Comparison of ENCODE assay signal across 1 cellular context in the genomic region with DNA sequence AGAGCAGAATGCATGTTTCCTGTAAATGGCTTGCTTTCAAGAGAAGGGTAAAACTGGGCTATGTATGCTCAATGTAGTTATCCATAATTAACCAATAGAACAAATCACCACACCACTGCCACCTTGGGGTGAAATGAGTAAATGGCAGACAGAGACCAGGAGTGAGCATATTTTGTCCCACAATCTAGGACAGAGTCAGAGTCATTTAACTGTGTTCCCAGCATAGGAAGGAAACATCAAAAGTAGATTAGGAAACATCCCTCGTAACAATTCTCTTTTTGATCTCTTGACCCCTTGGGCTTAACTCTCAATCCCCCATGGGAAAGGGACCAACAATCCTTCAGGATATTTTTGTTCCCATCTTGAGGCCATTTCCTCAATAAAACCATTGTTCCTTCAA.
TF ChIP-seq lines count a peak whose summit lies in the region.

No MANE protein-coding gene starts in this region.

TF ChIP-seq in K562, 482 proteins besides CTCF, POLR2A, EP300 and RAD21 (continued from another document):
- TF ChIP-seq, protein P1, sequence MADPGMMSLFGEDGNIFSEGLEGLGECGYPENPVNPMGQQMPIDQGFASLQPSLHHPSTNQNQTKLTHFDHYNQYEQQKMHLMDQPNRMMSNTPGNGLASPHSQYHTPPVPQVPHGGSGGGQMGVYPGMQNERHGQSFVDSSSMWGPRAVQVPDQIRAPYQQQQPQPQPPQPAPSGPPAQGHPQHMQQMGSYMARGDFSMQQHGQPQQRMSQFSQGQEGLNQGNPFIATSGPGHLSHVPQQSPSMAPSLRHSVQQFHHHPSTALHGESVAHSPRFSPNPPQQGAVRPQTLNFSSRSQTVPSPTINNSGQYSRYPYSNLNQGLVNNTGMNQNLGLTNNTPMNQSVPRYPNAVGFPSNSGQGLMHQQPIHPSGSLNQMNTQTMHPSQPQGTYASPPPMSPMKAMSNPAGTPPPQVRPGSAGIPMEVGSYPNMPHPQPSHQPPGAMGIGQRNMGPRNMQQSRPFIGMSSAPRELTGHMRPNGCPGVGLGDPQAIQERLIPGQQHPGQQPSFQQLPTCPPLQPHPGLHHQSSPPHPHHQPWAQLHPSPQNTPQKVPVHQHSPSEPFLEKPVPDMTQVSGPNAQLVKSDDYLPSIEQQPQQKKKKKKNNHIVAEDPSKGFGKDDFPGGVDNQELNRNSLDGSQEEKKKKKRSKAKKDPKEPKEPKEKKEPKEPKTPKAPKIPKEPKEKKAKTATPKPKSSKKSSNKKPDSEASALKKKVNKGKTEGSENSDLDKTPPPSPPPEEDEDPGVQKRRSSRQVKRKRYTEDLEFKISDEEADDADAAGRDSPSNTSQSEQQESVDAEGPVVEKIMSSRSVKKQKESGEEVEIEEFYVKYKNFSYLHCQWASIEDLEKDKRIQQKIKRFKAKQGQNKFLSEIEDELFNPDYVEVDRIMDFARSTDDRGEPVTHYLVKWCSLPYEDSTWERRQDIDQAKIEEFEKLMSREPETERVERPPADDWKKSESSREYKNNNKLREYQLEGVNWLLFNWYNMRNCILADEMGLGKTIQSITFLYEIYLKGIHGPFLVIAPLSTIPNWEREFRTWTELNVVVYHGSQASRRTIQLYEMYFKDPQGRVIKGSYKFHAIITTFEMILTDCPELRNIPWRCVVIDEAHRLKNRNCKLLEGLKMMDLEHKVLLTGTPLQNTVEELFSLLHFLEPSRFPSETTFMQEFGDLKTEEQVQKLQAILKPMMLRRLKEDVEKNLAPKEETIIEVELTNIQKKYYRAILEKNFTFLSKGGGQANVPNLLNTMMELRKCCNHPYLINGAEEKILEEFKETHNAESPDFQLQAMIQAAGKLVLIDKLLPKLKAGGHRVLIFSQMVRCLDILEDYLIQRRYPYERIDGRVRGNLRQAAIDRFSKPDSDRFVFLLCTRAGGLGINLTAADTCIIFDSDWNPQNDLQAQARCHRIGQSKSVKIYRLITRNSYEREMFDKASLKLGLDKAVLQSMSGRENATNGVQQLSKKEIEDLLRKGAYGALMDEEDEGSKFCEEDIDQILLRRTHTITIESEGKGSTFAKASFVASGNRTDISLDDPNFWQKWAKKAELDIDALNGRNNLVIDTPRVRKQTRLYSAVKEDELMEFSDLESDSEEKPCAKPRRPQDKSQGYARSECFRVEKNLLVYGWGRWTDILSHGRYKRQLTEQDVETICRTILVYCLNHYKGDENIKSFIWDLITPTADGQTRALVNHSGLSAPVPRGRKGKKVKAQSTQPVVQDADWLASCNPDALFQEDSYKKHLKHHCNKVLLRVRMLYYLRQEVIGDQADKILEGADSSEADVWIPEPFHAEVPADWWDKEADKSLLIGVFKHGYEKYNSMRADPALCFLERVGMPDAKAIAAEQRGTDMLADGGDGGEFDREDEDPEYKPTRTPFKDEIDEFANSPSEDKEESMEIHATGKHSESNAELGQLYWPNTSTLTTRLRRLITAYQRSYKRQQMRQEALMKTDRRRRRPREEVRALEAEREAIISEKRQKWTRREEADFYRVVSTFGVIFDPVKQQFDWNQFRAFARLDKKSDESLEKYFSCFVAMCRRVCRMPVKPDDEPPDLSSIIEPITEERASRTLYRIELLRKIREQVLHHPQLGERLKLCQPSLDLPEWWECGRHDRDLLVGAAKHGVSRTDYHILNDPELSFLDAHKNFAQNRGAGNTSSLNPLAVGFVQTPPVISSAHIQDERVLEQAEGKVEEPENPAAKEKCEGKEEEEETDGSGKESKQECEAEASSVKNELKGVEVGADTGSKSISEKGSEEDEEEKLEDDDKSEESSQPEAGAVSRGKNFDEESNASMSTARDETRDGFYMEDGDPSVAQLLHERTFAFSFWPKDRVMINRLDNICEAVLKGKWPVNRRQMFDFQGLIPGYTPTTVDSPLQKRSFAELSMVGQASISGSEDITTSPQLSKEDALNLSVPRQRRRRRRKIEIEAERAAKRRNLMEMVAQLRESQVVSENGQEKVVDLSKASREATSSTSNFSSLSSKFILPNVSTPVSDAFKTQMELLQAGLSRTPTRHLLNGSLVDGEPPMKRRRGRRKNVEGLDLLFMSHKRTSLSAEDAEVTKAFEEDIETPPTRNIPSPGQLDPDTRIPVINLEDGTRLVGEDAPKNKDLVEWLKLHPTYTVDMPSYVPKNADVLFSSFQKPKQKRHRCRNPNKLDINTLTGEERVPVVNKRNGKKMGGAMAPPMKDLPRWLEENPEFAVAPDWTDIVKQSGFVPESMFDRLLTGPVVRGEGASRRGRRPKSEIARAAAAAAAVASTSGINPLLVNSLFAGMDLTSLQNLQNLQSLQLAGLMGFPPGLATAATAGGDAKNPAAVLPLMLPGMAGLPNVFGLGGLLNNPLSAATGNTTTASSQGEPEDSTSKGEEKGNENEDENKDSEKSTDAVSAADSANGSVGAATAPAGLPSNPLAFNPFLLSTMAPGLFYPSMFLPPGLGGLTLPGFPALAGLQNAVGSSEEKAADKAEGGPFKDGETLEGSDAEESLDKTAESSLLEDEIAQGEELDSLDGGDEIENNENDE (IDR thresholded peaks at IDR 0.05; ENCODE audit: low read depth, low read length), result no peak
- no peak for TF ChIP-seq PRMT5 (CRISPR knock-in tag; IDR thresholded peaks at IDR 0.05)
- TF ChIP-seq ZNF583 (CRISPR knock-in tag; IDR thresholded peaks at IDR 0.05), result no peak
- no peak for TF ChIP-seq ZNF274 (IDR thresholded peaks at IDR 0.05; ENCODE audit: borderline replicate concordance, low read depth, low read length)
- TF ChIP-seq, protein P2, sequence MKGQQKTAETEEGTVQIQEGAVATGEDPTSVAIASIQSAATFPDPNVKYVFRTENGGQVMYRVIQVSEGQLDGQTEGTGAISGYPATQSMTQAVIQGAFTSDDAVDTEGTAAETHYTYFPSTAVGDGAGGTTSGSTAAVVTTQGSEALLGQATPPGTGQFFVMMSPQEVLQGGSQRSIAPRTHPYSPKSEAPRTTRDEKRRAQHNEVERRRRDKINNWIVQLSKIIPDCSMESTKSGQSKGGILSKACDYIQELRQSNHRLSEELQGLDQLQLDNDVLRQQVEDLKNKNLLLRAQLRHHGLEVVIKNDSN (CRISPR knock-in tag; IDR thresholded peaks at IDR 0.05), result no peak
- TF ChIP-seq ZNF311 (CRISPR knock-in tag; IDR thresholded peaks at IDR 0.05), result no peak
- TF ChIP-seq NCOA2 (IDR thresholded peaks at IDR 0.05; ENCODE audit: partially characterized antibody in 2 of 2), result no peak
- TF ChIP-seq RB1 (IDR thresholded peaks at IDR 0.05; ENCODE audit: low read depth), result no peak
- TF ChIP-seq L3MBTL2 (IDR thresholded peaks at IDR 0.05), result no peak
- no peak for TF ChIP-seq NR2C2 (CRISPR knock-in tag; IDR thresholded peaks at IDR 0.05)
- TF ChIP-seq NR2C2 (tag; IDR thresholded peaks at IDR 0.05), result no peak
- TF ChIP-seq PREB (CRISPR knock-in tag; IDR thresholded peaks at IDR 0.05), result no peak
